ENCODE assay signal across 16 cellular contexts in genomic region chr2:205747827-205748386, GRCh38.
DNase-seq lines count a peak whose midpoint lies in the region; ATAC-seq and TF ChIP-seq lines count a peak whose summit lies in the region.
"Had no signal": no experiment of that assay in that cellular context is flagged by ENCODE, and none has a peak within 500 bp of the region (broad histone marks: within the 10 kb centered on the region; RNA-seq: fewer than 3 reads in every experiment).

No MANE protein-coding gene starts in this region.

- no peak for ATAC-seq in WTC11
- ATAC-seq: natural killer cell, right cardiac atrium, Right ventricle myocardium inferior had no signal

- TF ChIP-seq CTCF in WTC11 (IDR thresholded peaks at IDR 0.05), result no peak
- no peak for TF ChIP-seq CTCF in type B pancreatic cell (conservative IDR thresholded peaks at IDR 0.05)

- peaks cover 30% of the 10 kb centered on the region for H3K4me1 Mint-ChIP-seq in WTC11
- peaks cover 45% of the 10 kb centered on the region for H3K4me1 Mint-ChIP-seq in type B pancreatic cell (ENCODE audit: unreplicated experiment)
- H3K4me1 Mint-ChIP-seq: natural killer cell had no signal

- H3K9me3 Mint-ChIP-seq in WTC11 (no peaks in the 10 kb centered on the region), type B pancreatic cell (no peaks in the 10 kb centered on the region)
- H3K9me3 Mint-ChIP-seq: natural killer cell had no signal

- H3K27ac Mint-ChIP-seq in WTC11 (peak overlapping the region; percentile 58; the same call in 1 of the 2 replicates), type B pancreatic cell (peak overlapping the region; percentile 62)
- H3K27ac Mint-ChIP-seq: natural killer cell had no signal

- H3K4me3 Mint-ChIP-seq in WTC11 (no peak overlapping the region), type B pancreatic cell (peak overlapping the region; percentile 47)
- H3K4me3 Mint-ChIP-seq: natural killer cell had no signal

- H3K27me3 Mint-ChIP-seq in WTC11 (ENCODE audit: low read depth) (no peaks in the 10 kb centered on the region), type B pancreatic cell (no peaks in the 10 kb centered on the region)

- H3K36me3 Mint-ChIP-seq in WTC11 (peaks cover 14% of the 10 kb centered on the region; the same call in 1 of the 2 replicates), type B pancreatic cell (peaks cover 54% of the 10 kb centered on the region)
- H3K36me3 Mint-ChIP-seq: natural killer cell had no signal

- POLR2A ChIA-PET in WTC11 (lab: Charles Lee), result no interaction called here

- CTCF ChIA-PET in WTC11 (lab: Charles Lee), result interaction anchor here (0.6 to 2.8 kb wide), 6 partner anchors 13 to 200 kb away, joined by 3 to 14 read pairs (median 4); no protein-coding TSS in a partner anchor

- DNase-seq in DMS53 (lab: John Stamatoyannopoulos, UW) (peak; percentile 22), DMS53 treated with DMSO at 0.1 percent for 48 hours (lab: John Stamatoyannopoulos, UW; ENCODE audit: unreplicated experiment) (no peak), WTC11 (ENCODE audit: low spot score) (no peak), left kidney (ENCODE audit: low read depth, low spot score) (peak; percentile 87), type B pancreatic cell (ENCODE audit: extremely low spot score, unreplicated experiment) (no peak), NCI-H2081 (lab: John Stamatoyannopoulos, UW) (no peak), activated gamma-delta T cell treated with Interleukin-2 at 50 U/mL for 16 hours (no peak)
- no peak for DNase-seq in stimulated activated CD4-positive, alpha-beta T cell treated with anti-CD3 and anti-CD28 coated beads, Interleukin-2, amount 100 ng/mL, for 48 hours
- DNase-seq: 8988T; dorsolateral prefrontal cortex; left lung; natural killer cell; NCI-H2107; NK-92 treated with Interleukin-12 subunit alpha and Interleukin-12 subunit beta, amount 100 ng/mL, for 24 hours; right cardiac atrium had no signal

TF ChIP-seq in WTC11, 78 proteins besides CTCF, POLR2A, EP300 and RAD21:
- TF ChIP-seq ZNF138 (CRISPR knock-in tag; conservative IDR thresholded peaks at IDR 0.05), result no peak
- TF ChIP-seq ZBTB43 (CRISPR knock-in tag; IDR thresholded peaks at IDR 0.05), result no peak
- no peak for TF ChIP-seq HMGA2 (CRISPR knock-in tag; IDR thresholded peaks at IDR 0.05)
- TF ChIP-seq CBFB (CRISPR knock-in tag; IDR thresholded peaks at IDR 0.05; ENCODE audit: low read depth), result no peak
- TF ChIP-seq SMAD4 (CRISPR knock-in tag; IDR thresholded peaks at IDR 0.05), result no peak
- TF ChIP-seq ZNF219 (CRISPR knock-in tag; IDR thresholded peaks at IDR 0.05; ENCODE audit: borderline replicate concordance), result no peak
- no peak for TF ChIP-seq ZNF232 (CRISPR knock-in tag; IDR thresholded peaks at IDR 0.05)
- no peak for TF ChIP-seq E2F4 (CRISPR knock-in tag; IDR thresholded peaks at IDR 0.05; ENCODE audit: borderline replicate concordance, low read depth)
- no peak for TF ChIP-seq SOX15 (CRISPR knock-in tag; IDR thresholded peaks at IDR 0.05)
- no peak for TF ChIP-seq ZNF317 (CRISPR knock-in tag; IDR thresholded peaks at IDR 0.05; ENCODE audit: borderline replicate concordance, low read depth)
- no peak for TF ChIP-seq USF2 (CRISPR knock-in tag; IDR thresholded peaks at IDR 0.05)
- no peak for TF ChIP-seq ZSCAN18 (CRISPR knock-in tag; IDR thresholded peaks at IDR 0.05)
- no peak for TF ChIP-seq ZNF396 (CRISPR knock-in tag; IDR thresholded peaks at IDR 0.05; ENCODE audit: borderline replicate concordance)

Comparison
In these comparisons a context has a peak if more than half of its experiments do, and no peak if none do; other contexts are left out.
1. DNase-seq: peak in DMS53 (single experiment) and left kidney (single experiment); none in DMS53 treated with DMSO at 0.1 percent for 48 hours (single experiment), WTC11 (single experiment), type B pancreatic cell (single experiment), NCI-H2081 (0 of 2), activated gamma-delta T cell treated with Interleukin-2 at 50 U/mL for 16 hours (single experiment) and stimulated activated CD4-positive, alpha-beta T cell treated with anti-CD3 and anti-CD28 coated beads, Interleukin-2, amount 100 ng/mL, for 48 hours (0 of 2).